1 cellular context compared by ENCODE assay signal in the genomic region with DNA sequence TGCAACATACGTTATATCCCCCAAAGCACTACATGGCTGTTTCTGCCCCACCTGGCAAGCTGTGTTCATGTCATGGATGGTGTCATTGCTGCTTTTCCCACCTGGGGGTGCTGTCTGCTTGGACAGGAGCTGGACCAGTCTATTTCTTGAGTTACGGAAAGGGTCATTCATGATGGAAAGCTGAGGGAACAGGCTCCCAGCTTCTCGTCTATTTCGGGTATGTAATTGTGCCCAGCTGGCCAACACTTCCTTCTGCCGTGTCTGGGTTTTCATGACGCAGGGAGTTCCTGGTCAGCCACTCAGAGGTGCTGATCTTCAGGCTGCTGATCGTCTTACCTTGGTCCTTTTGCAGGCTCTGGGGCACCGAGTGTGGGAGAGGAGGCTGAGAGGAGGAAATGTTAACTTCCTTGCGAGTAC.
TF ChIP-seq lines count a peak whose summit lies in the region.

No MANE protein-coding gene starts in this region.

TF ChIP-seq in HEK293, 187 proteins besides CTCF, POLR2A, EP300 and RAD21 (continued from another document):
- TF ChIP-seq, protein P1, sequence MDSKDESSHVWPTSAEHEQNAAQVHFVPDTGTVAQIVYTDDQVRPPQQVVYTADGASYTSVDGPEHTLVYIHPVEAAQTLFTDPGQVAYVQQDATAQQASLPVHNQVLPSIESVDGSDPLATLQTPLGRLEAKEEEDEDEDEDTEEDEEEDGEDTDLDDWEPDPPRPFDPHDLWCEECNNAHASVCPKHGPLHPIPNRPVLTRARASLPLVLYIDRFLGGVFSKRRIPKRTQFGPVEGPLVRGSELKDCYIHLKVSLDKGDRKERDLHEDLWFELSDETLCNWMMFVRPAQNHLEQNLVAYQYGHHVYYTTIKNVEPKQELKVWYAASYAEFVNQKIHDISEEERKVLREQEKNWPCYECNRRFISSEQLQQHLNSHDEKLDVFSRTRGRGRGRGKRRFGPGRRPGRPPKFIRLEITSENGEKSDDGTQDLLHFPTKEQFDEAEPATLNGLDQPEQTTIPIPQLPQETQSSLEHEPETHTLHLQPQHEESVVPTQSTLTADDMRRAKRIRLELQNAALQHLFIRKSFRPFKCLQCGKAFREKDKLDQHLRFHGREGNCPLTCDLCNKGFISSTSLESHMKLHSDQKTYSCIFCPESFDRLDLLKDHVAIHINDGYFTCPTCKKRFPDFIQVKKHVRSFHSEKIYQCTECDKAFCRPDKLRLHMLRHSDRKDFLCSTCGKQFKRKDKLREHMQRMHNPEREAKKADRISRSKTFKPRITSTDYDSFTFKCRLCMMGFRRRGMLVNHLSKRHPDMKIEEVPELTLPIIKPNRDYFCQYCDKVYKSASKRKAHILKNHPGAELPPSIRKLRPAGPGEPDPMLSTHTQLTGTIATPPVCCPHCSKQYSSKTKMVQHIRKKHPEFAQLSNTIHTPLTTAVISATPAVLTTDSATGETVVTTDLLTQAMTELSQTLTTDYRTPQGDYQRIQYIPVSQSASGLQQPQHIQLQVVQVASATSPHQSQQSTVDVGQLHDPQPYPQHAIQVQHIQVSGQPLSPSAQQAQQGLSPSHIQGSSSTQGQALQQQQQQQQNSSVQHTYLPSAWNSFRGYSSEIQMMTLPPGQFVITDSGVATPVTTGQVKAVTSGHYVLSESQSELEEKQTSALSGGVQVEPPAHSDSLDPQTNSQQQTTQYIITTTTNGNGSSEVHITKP (tag by site-specific recombination; IDR thresholded peaks at IDR 0.05): peak; percentile 79
- TF ChIP-seq ZNF654 (tag by site-specific recombination; IDR thresholded peaks at IDR 0.05; ENCODE audit: low read depth): peak; percentile 84
- no peak for TF ChIP-seq ZNF394 (tag by site-specific recombination; IDR thresholded peaks at IDR 0.05; ENCODE audit: borderline replicate concordance)
TF ChIP-seq in HEK293: peak in this region for 6.
